Comparison of ENCODE assay signal across 9 cellular contexts in genomic region chr10:119237722-119238436, GRCh38. TPM values are rescaled to one million over a fixed set of nuclear protein-coding genes. Genes with fewer than 3 reads are reported as not detected.
DNase-seq lines count a peak whose midpoint lies in the region; ATAC-seq and TF ChIP-seq lines count a peak whose summit lies in the region.
"Had no signal": no experiment of that assay in that cellular context is flagged by ENCODE, and none has a peak within 500 bp of the region (broad histone marks: within the 10 kb centered on the region; RNA-seq: fewer than 3 reads in every experiment).

No MANE protein-coding gene starts in this region.

- H3K27me3 ChIP-seq in SK-N-SH (ENCODE audit: insufficient read depth) (no peaks in the 10 kb centered on the region), psoas muscle (ENCODE audit: insufficient read depth in 3 of 3, low read length in 2 of 3) (no peaks in the 10 kb centered on the region)

- H3F3A ChIP-seq in SK-N-SH (replicated peaks; ENCODE audit: insufficient read depth): peaks cover 5% of the 10 kb centered on the region

- H3K79me2 ChIP-seq in SK-N-SH (ENCODE audit: insufficient read depth): peaks cover 15% of the 10 kb centered on the region; the same call in 1 of the 2 replicates

- DNase-seq in DMS 273 treated with DMSO at 0.1 percent for 48 hours (lab: John Stamatoyannopoulos, UW): peak; percentile 18
- DNase-seq in SK-N-SH: no peak
- peak; percentile 53 for DNase-seq in fibroblast of villous mesenchyme (ENCODE audit: low read depth)
- no peak for DNase-seq in psoas muscle
- no peak for DNase-seq in SKM-1 treated with dmso at 0.1 percent for 144 hours (lab: John Stamatoyannopoulos, UW; ENCODE audit: unreplicated experiment)
- no peak for DNase-seq in cortex of kidney (lab: John Stamatoyannopoulos, UW)
- no peak for DNase-seq in SIG-M5 treated with dmso at 0.1 percent for 504 hours (lab: John Stamatoyannopoulos, UW; ENCODE audit: unreplicated experiment)
- DNase-seq: SW 1271 had no signal

- no peaks in the 10 kb centered on the region for H4K20me1 ChIP-seq in SK-N-SH (ENCODE audit: insufficient read depth)

- peaks cover 29 to 39% of the 10 kb centered on the region in 2 experiments for H3K4me1 ChIP-seq in SK-N-SH (ENCODE audit: control insufficient read depth in 1 of 2, insufficient read depth in 2 of 2, low read depth in 1 of 2, low read length in 1 of 2)
- H3K4me1 ChIP-seq in psoas muscle: no peaks in the 10 kb centered on the region

- H3K4me2 ChIP-seq in SK-N-SH: peak overlapping the region; percentile 62; the same call in 1 of the 2 replicates

- H3K27ac ChIP-seq in SK-N-SH (ENCODE audit: low read depth in 2 of 2, low read length in 1 of 2): peak overlapping the region; percentile 53 to 62; a peak in 3 of 4 replicates
- peak overlapping the region; percentile 30 for H3K27ac ChIP-seq in psoas muscle

- no peak overlapping the region for H3K9ac ChIP-seq in SK-N-SH

- ATAC-seq in psoas muscle (no peak), HG02981 (IDR thresholded peaks at IDR 0.05; ENCODE audit: unreplicated experiment) (no peak)

- TF ChIP-seq EP300 in SK-N-SH (IDR thresholded peaks at IDR 0.05; ENCODE audit: borderline replicate concordance in 1 of 2, low read depth in 1 of 2, low read length in 1 of 2): no peak

- CTCF ChIA-PET in SK-N-SH (lab: Yijun Ruan, JAX): interaction anchor here (0.6 to 2.3 kb wide), 3 partner anchors 31 to 64 kb away, joined by 3 to 6 read pairs (median 3); partner anchors contain the start of gene GRK5

- H3K36me3 ChIP-seq in SK-N-SH (replicated peaks in 1 of 2; ENCODE audit: control insufficient read depth in 1 of 2, insufficient read depth in 2 of 2, low read length in 1 of 2): no peaks in the 10 kb centered on the region
- no peaks in the 10 kb centered on the region for H3K36me3 ChIP-seq in psoas muscle (ENCODE audit: insufficient read depth in 1 of 2, low read depth in 1 of 2)

- no peaks in the 10 kb centered on the region for H3K9me2 ChIP-seq in SK-N-SH

- WGBS in SK-N-SH (ENCODE audit: low lambda C conversion rate): 68% methylated on average over 7 of the region's 8 CpGs
- 66 to 76% (median 69%) methylated on average over 8 of the region's 8 CpGs for WGBS in psoas muscle, 3 donors

- no peaks in the 10 kb centered on the region for H3K9me3 ChIP-seq in SK-N-SH
- no peaks in the 10 kb centered on the region for H3K9me3 ChIP-seq in psoas muscle

- TF ChIP-seq RAD21 in SK-N-SH (IDR thresholded peaks at IDR 0.05; ENCODE audit: low read length): no peak

- intact Hi-C loops in psoas muscle (cut with DNase I): no loop called here

- POLR2A ChIA-PET in SK-N-SH (lab: Yijun Ruan, JAX): no interaction called here

- TF ChIP-seq CTCF in SK-N-SH (IDR thresholded peaks at IDR 0.05): no peak
- no peak for TF ChIP-seq CTCF in fibroblast of villous mesenchyme (IDR thresholded peaks at IDR 0.05; ENCODE audit: insufficient read depth, low read depth, low read length)
- no peak for TF ChIP-seq CTCF in psoas muscle (IDR thresholded peaks at IDR 0.05)

- H3K4me3 ChIP-seq in SK-N-SH (ENCODE audit: low read depth in 2 of 2, low read length in 1 of 2) (0 out of 4 replicates have a peak overlapping the region, but pooled peaks of 1 of the 2 experiments have one; percentile 2), fibroblast of villous mesenchyme (ENCODE audit: low read depth, low read length) (no peak overlapping the region), psoas muscle (no peak overlapping the region)

- peak overlapping the region; percentile 13; the same call in 1 of the 2 replicates for H2AFZ ChIP-seq in SK-N-SH (ENCODE audit: low read depth)

TF ChIP-seq in SK-N-SH, 30 proteins besides CTCF, POLR2A, EP300 and RAD21:
- TF ChIP-seq GABPA (IDR thresholded peaks at IDR 0.05; ENCODE audit: low read depth): no peak
- TF ChIP-seq RXRA (IDR thresholded peaks at IDR 0.05; ENCODE audit: borderline replicate concordance, low read depth): no peak
- TF ChIP-seq TEAD4 (IDR thresholded peaks at IDR 0.05; ENCODE audit: borderline replicate concordance, insufficient read depth): no peak
- TF ChIP-seq, protein P1, sequence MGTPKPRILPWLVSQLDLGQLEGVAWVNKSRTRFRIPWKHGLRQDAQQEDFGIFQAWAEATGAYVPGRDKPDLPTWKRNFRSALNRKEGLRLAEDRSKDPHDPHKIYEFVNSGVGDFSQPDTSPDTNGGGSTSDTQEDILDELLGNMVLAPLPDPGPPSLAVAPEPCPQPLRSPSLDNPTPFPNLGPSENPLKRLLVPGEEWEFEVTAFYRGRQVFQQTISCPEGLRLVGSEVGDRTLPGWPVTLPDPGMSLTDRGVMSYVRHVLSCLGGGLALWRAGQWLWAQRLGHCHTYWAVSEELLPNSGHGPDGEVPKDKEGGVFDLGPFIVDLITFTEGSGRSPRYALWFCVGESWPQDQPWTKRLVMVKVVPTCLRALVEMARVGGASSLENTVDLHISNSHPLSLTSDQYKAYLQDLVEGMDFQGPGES (IDR thresholded peaks at IDR 0.05; ENCODE audit: low read depth, low read length): no peak
- no peak for TF ChIP-seq FOXJ3 (CRISPR knock-in tag; IDR thresholded peaks at IDR 0.05)
- no peak for TF ChIP-seq ELF1 (IDR thresholded peaks at IDR 0.05)
- no peak for TF ChIP-seq MXI1 (IDR thresholded peaks at IDR 0.05; ENCODE audit: low read depth, low read length)

RNA-seq across cellular contexts. Expression of gene GRK5, which starts 30.5 kb away (rescaled TPM):
- polyA plus RNA-seq in SK-N-SH (2012; rRNA removed) (9.5 and 12.1 TPM in 2 replicates), psoas muscle (1 to 10 TPM; 7.0 to 7.7 (median 7.3) TPM)
- polyA plus RNA-seq in SK-N-SH (2012; cell fraction: cytosol; rRNA removed): 8.9 and 11.6 TPM in 2 replicates
- 10.3 and 10.8 TPM in 2 replicates for polyA plus RNA-seq in SK-N-SH (2012; cell fraction: nucleus; rRNA removed)
- total RNA-seq in fibroblast of villous mesenchyme (15.5 and 16.0 TPM in 2 replicates), psoas muscle (10 to 100 TPM in 2 of 4 donors, 1 to 10 TPM in 2; 8.0 to 15.5 (median 10.1) TPM)

RNA-seq across cellular contexts. Expression of gene PRDX3, which starts 59.3 kb away (rescaled TPM):
- polyA plus RNA-seq in SK-N-SH (2012; rRNA removed) (193 and 278 TPM in 2 replicates), psoas muscle (100 to 1,000 TPM; 182 to 331 (median 204) TPM)
- 306 and 319 TPM in 2 replicates for polyA plus RNA-seq in SK-N-SH (2012; cell fraction: cytosol; rRNA removed)
- 64.2 and 128 TPM in 2 replicates for polyA plus RNA-seq in SK-N-SH (2012; cell fraction: nucleus; rRNA removed)
- total RNA-seq in fibroblast of villous mesenchyme (120 and 222 TPM in 2 replicates), psoas muscle (100 to 1,000 TPM; 186 to 212 (median 201) TPM)

Comparison
In these comparisons a context has a peak if more than half of its experiments do, and no peak if none do; other contexts are left out.
1. DNase-seq: peak in DMS 273 treated with DMSO at 0.1 percent for 48 hours (single experiment) and fibroblast of villous mesenchyme (single experiment); none in SK-N-SH (single experiment), psoas muscle (0 of 2), SKM-1 treated with dmso at 0.1 percent for 144 hours (single experiment), cortex of kidney (single experiment) and SIG-M5 treated with dmso at 0.1 percent for 504 hours (single experiment).